ENCODE assay signal across 1 cellular context in genomic region chr6:106155219-106155830, GRCh38.
TF ChIP-seq lines count a peak whose summit lies in the region.

No MANE protein-coding gene starts in this region.

TF ChIP-seq in HepG2, 621 proteins besides CTCF, POLR2A, EP300 and RAD21 (continued from another document):
- no peak for TF ChIP-seq ZNF609 (CRISPR knock-in tag; IDR thresholded peaks at IDR 0.05; ENCODE audit: borderline replicate concordance)
- no peak for TF ChIP-seq ISX (CRISPR knock-in tag; conservative IDR thresholded peaks at IDR 0.05)
- no peak for TF ChIP-seq PPARG (CRISPR knock-in tag; conservative IDR thresholded peaks at IDR 0.05)
